Comparison of ENCODE assay signal across 9 cellular contexts in genomic region chr12:44930972-44931600, GRCh38. TPM values are rescaled to one million over a fixed set of nuclear protein-coding genes. Genes with fewer than 3 reads are reported as not detected.
DNase-seq lines count a peak whose midpoint lies in the region; ATAC-seq and TF ChIP-seq lines count a peak whose summit lies in the region.
"Had no signal": no experiment of that assay in that cellular context is flagged by ENCODE, and none has a peak within 500 bp of the region (broad histone marks: within the 10 kb centered on the region; RNA-seq: fewer than 3 reads in every experiment).

No MANE protein-coding gene starts in this region.

- H3K4me1 ChIP-seq in Caco-2, result no peaks in the 10 kb centered on the region

- intact Hi-C loops in Caco-2 (cut with micrococcal nuclease; ENCODE audit: unreplicated experiment), result loop anchor here (1.0 to 5.0 kb wide), 6 partner anchors 119 to 974 kb away; no protein-coding TSS in a partner anchor

- peak; percentile 50 for ATAC-seq in GM21825 (IDR thresholded peaks at IDR 0.05; ENCODE audit: unreplicated experiment)

- H3K9me3 Mint-ChIP-seq in Caco-2 (ENCODE audit: unreplicated experiment), result no peaks in the 10 kb centered on the region
- no peaks in the 10 kb centered on the region for H3K9me3 Mint-ChIP-seq in progenitor cell of endocrine pancreas (ENCODE audit: low read depth)
- H3K9me3 Mint-ChIP-seq: IgD-negative memory B cell had no signal

- no peak overlapping the region for H3K4me3 ChIP-seq in Caco-2 (ENCODE audit: low read depth, low read length)
- H3K4me3 ChIP-seq in foreskin fibroblast (ENCODE audit: low read depth in 1 of 2, low read length in 2 of 2), result no peak overlapping the region

- POLR2A ChIA-PET in Caco-2 (lab: Charles Lee), result no interaction called here

- no peaks in the 10 kb centered on the region for H3K4me1 Mint-ChIP-seq in Caco-2 (ENCODE audit: low read depth, unreplicated experiment)
- H3K4me1 Mint-ChIP-seq in progenitor cell of endocrine pancreas (ENCODE audit: low read depth), result peaks cover 8% of the 10 kb centered on the region

- H3K36me3 Mint-ChIP-seq in Caco-2 (ENCODE audit: insufficient read depth, unreplicated experiment), result no peaks in the 10 kb centered on the region
- H3K36me3 Mint-ChIP-seq in progenitor cell of endocrine pancreas (ENCODE audit: insufficient read depth), result no peaks in the 10 kb centered on the region
- H3K36me3 Mint-ChIP-seq: IgD-negative memory B cell had no signal

- no peak overlapping the region for H3K27ac Mint-ChIP-seq in Caco-2 (ENCODE audit: unreplicated experiment)
- H3K27ac Mint-ChIP-seq in progenitor cell of endocrine pancreas, result no peak overlapping the region
- H3K27ac Mint-ChIP-seq: IgD-negative memory B cell had no signal

- no peaks in the 10 kb centered on the region for H3K9me3 ChIP-seq in Caco-2

- no TSS peak for BruUV-seq in Caco-2 (replicated peaks; lab: Mats Ljungman, UMichigan)

- H3K36me3 ChIP-seq in Caco-2 (ENCODE audit: control insufficient read depth, insufficient read depth, low read length), result no peaks in the 10 kb centered on the region

- CTCF ChIA-PET in Caco-2 (lab: Charles Lee), result interaction anchor here (0.9 to 1.0 kb wide), 4 partner anchors 18 to 916 kb away, joined by 4 to 7 read pairs (median 4); no protein-coding TSS in a partner anchor

- H3K27me3 Mint-ChIP-seq in Caco-2 (ENCODE audit: insufficient read depth, unreplicated experiment) (no peaks in the 10 kb centered on the region), progenitor cell of endocrine pancreas (no peaks in the 10 kb centered on the region)

- TF ChIP-seq CTCF in Caco-2 (IDR thresholded peaks at IDR 0.05; ENCODE audit: insufficient read depth in 1 of 2, low read depth in 1 of 2, low read length in 1 of 2, severe bottlenecking in 1 of 2, unreplicated experiment in 1 of 2), result peak; percentile 54 to 57
- peak; percentile 30 for TF ChIP-seq CTCF in foreskin fibroblast (IDR thresholded peaks at IDR 0.05; ENCODE audit: low read depth, low read length)
- peak; percentile 75 for TF ChIP-seq CTCF in progenitor cell of endocrine pancreas (IDR thresholded peaks at IDR 0.05; ENCODE audit: unreplicated experiment)

- H3K4me3 Mint-ChIP-seq in Caco-2 (ENCODE audit: unreplicated experiment) (no peak overlapping the region), progenitor cell of endocrine pancreas (ENCODE audit: low read depth) (no peak overlapping the region)
- H3K4me3 Mint-ChIP-seq: IgD-negative memory B cell had no signal

- DNase-seq in Caco-2, result peak in 1 of 2 experiments; percentile 52
- DNase-seq in NCI-H146 treated with DMSO at 0.1 percent for 48 hours (lab: John Stamatoyannopoulos, UW; ENCODE audit: unreplicated experiment), result peak; percentile 6
- peak; percentile 79 for DNase-seq in SW480 (ENCODE audit: low spot score)
- peak; percentile 22 to 73 for DNase-seq in foreskin fibroblast
- DNase-seq in progenitor cell of endocrine pancreas (ENCODE audit: low spot score, unreplicated experiment), result no peak
- DNase-seq in putamen (ENCODE audit: low spot score), result no peak
- DNase-seq in NCI-H128 (lab: John Stamatoyannopoulos, UW; ENCODE audit: unreplicated experiment), result no peak

- H3K27me3 ChIP-seq in Caco-2 (replicated peaks; ENCODE audit: control insufficient read depth, insufficient read depth, low read length), result peaks cover 2% of the 10 kb centered on the region; the same call in 1 of the 2 replicates

RNA-seq across cellular contexts. Expression of gene NELL2, which starts 55.0 kb away (rescaled TPM):
- total RNA-seq in Caco-2 (2022) (0.70 and 0.81 TPM in 2 replicates), progenitor cell of endocrine pancreas (6.1 and 8.4 TPM in 2 replicates)

Comparison
In these comparisons a context has a peak if more than half of its experiments do, and no peak if none do; other contexts are left out.
1. DNase-seq: peak in NCI-H146 treated with DMSO at 0.1 percent for 48 hours (single experiment), SW480 (single experiment) and foreskin fibroblast (2 of 2); none in progenitor cell of endocrine pancreas (single experiment), putamen (single experiment) and NCI-H128 (single experiment).
2. Peak in every context shown above with its lines, with median percentiles within 50 percentile points of each other: CTCF ChIP-seq.